ENCODE assay signal across 8 cellular contexts in the genomic region with DNA sequence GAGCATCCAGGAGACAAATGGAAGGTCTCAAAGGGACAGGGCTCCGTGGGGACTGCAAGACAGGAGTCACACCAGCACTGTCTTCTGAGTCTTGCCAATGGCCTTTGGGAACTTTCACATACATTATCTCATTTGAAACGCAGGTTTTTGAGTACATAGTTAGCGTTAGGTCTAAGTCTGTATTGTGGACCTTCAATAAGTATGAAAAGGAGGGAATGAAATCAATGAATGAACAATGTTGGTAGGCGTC. TPM values are rescaled to one million over a fixed set of nuclear protein-coding genes. Genes with fewer than 3 reads are reported as not detected.
DNase-seq lines count a peak whose midpoint lies in the region; ATAC-seq and TF ChIP-seq lines count a peak whose summit lies in the region.

No MANE protein-coding gene starts in this region.

- H3K4me1 ChIP-seq in right atrium auricular region (peaks cover 0 to 33% of the 10 kb centered on the region in 2 donors), colonic mucosa (peaks cover 11% of the 10 kb centered on the region), mononuclear cell (ENCODE audit: insufficient read depth, low read length) (peaks cover 58% of the 10 kb centered on the region)

- no peaks in the 10 kb centered on the region for H3K9me3 ChIP-seq in right atrium auricular region
- H3K9me3 ChIP-seq in colonic mucosa = no peaks in the 10 kb centered on the region
- H3K9me3 ChIP-seq in mononuclear cell (ENCODE audit: low read depth, low read length) = no peaks in the 10 kb centered on the region

- ATAC-seq in Right ventricle myocardium superior (ENCODE audit: poor library complexity) = no peak
- no peak for ATAC-seq in GM18498 (IDR thresholded peaks at IDR 0.05; ENCODE audit: unreplicated experiment)
- ATAC-seq in HG03520 (IDR thresholded peaks at IDR 0.05; ENCODE audit: unreplicated experiment) = no peak

- intact Hi-C loops in Right ventricle myocardium superior (cut with DNase I) (no loop called here), colonic mucosa (cut with DNase I) (no loop called here)

- H3K36me3 ChIP-seq in right atrium auricular region = peaks cover 8% of the 10 kb centered on the region
- H3K36me3 ChIP-seq in colonic mucosa = no peaks in the 10 kb centered on the region

- H3K27ac ChIP-seq in right atrium auricular region (peak overlapping the region; percentile 95 to 96), colonic mucosa (peak overlapping the region; percentile 90)

- H3K27me3 ChIP-seq in right atrium auricular region = no peaks in the 10 kb centered on the region
- H3K27me3 ChIP-seq in colonic mucosa = no peaks in the 10 kb centered on the region
- no peaks in the 10 kb centered on the region for H3K27me3 ChIP-seq in mononuclear cell (ENCODE audit: insufficient read depth, low read length)

- peak overlapping the region; percentile 28 to 90 for H3K9ac ChIP-seq in colonic mucosa (ENCODE audit: low read depth in 2 of 2, low read length in 2 of 2)

- DNase-seq in right atrium auricular region (ENCODE audit: low spot score) (no peak), Right ventricle myocardium superior (no peak), colonic mucosa (no peak), DMS153 (lab: John Stamatoyannopoulos, UW) (no peak), glomerular visceral epithelial cell (ENCODE audit: extremely low spot score) (no peak)

- TF ChIP-seq CTCF in right atrium auricular region (IDR thresholded peaks at IDR 0.05) (no peak), colonic mucosa (IDR thresholded peaks at IDR 0.05) (no peak)

- H3K4me3 ChIP-seq in right atrium auricular region (peak overlapping the region; percentile 58 to 62), colonic mucosa (peak overlapping the region; percentile 53), mononuclear cell (ENCODE audit: low read length) (peak overlapping the region; percentile 81)

RNA-seq across cellular contexts. Expression of gene DCTN4, which starts 0.4 kb away (rescaled TPM):
- total RNA-seq in right atrium auricular region = 10 to 100 TPM; 34.6 to 40.0 TPM
- total RNA-seq in Right ventricle myocardium superior = 45.2 TPM
- 10 to 100 TPM; 40.8 to 45.2 TPM for total RNA-seq in colonic mucosa
- total RNA-seq in mononuclear cell = 111 TPM

RNA-seq across cellular contexts. Expression of gene SMIM3, which starts 19.3 kb away (rescaled TPM):
- total RNA-seq in right atrium auricular region (10 to 100 TPM; 24.6 to 48.1 TPM), Right ventricle myocardium superior (15.6 TPM), colonic mucosa (10 to 100 TPM; 10.1 to 12.6 TPM), mononuclear cell (40.7 TPM)

RNA-seq across cellular contexts. Expression of gene RBM22, which starts 58.4 kb away (rescaled TPM):
- 10 to 100 TPM; 26.0 to 29.5 TPM for total RNA-seq in right atrium auricular region
- 26.9 TPM for total RNA-seq in Right ventricle myocardium superior
- 10 to 100 TPM; 40.0 to 42.6 TPM for total RNA-seq in colonic mucosa
- total RNA-seq in mononuclear cell = 60.0 TPM
